ENCODE assay signal across 26 cellular contexts in the genomic region with DNA sequence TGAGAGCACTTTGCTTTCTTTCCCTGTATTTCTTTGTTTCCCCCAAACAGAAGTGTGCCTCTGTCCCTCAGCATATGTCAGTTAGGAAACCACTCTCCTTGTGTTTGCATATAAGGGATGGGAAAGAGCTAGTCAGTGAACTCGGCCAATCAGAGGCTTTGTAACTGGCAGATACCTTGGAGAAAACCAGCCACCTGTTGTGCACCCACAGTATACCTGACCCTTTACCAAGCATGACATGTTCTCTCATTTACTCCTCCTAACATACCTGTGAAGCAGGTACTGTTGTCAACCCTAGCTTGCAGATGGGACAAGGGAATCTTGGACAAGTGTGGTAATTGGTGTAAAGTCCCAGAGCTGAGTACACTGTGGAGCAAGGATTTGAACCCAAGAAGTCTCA.
"Had no signal": no experiment of that assay in that cellular context is flagged by ENCODE, and none has a peak within 500 bp of the region (broad histone marks: within the 10 kb centered on the region; RNA-seq: fewer than 3 reads in every experiment).

No MANE protein-coding gene starts in this region.

- H3K36me3 Mint-ChIP-seq: activated naive CD8-positive, alpha-beta T cell; memory B cell; natural killer cell treated with Interleukin-12 subunit alpha and Interleukin-12 subunit beta and Interleukin-15 and Interleukin-18, amount 100 ng/mL, for 72 hours had no signal

- H3K9me3 Mint-ChIP-seq: activated CD4-positive, alpha-beta T cell treated with anti-CD3 and anti-CD28 coated beads, Interleukin-2, amount 10 ng/mL, durations not matched to agents 7 days and 5 days; activated T-cell treated with anti-CD3 and anti-CD28 coated beads, Interleukin-2, amount 50 U/mL, for 24 hours; activated T-helper 2 cell treated with anti-CD3 and anti-CD28 coated beads, Interferon-gamma antibody, Interleukin-2, Interleukin-4, amounts not matched to agents 10 μg/mL and 5 μg/mL and 100 μg/mL, durations not matched to agents 14 hours and 24 hours and 36 hours; memory B cell; natural killer cell treated with Interleukin-12 subunit alpha and Interleukin-12 subunit beta and Interleukin-15 and Interleukin-18, amount 100 ng/mL, for 72 hours; stimulated activated naive CD8-positive, alpha-beta T cell treated with anti-CD3 and anti-CD28 coated beads, Interleukin-15, Interleukin-2, amounts not matched to agents 100 ng/mL and 50 ng/mL, for 24 hours had no signal

- ATAC-seq: activated CD8-positive, alpha-beta T cell treated with anti-CD3 and anti-CD28 coated beads, Interleukin-2, amount 10 ng/mL, durations not matched to agents 7 days and 5 days; left colon; right cardiac atrium had no signal

- H3K4me3 Mint-ChIP-seq: activated CD4-positive, alpha-beta T cell treated with anti-CD3 and anti-CD28 coated beads, Interleukin-2, amount 10 ng/mL, durations not matched to agents 7 days and 5 days; activated CD8-positive, alpha-beta T cell treated with anti-CD3 and anti-CD28 coated beads, Interleukin-2, amount 10 ng/mL, durations not matched to agents 7 days and 5 days; activated naive CD8-positive, alpha-beta T cell; activated T-cell treated with anti-CD3 and anti-CD28 coated beads, Interleukin-2, amount 50 U/mL, for 24 hours; memory B cell; natural killer cell treated with Interleukin-12 subunit alpha and Interleukin-12 subunit beta and Interleukin-15 and Interleukin-18, amount 100 ng/mL, for 72 hours; stimulated activated naive CD8-positive, alpha-beta T cell treated with anti-CD3 and anti-CD28 coated beads, Interleukin-15, Interleukin-2, amounts not matched to agents 100 ng/mL and 50 ng/mL, for 24 hours had no signal

- H3K4me1 ChIP-seq: adrenal gland, ascending aorta, prostate gland, thyroid gland had no signal

- H3K4me1 Mint-ChIP-seq: activated CD4-positive, alpha-beta T cell treated with anti-CD3 and anti-CD28 coated beads, Interleukin-2, amount 10 ng/mL, durations not matched to agents 7 days and 5 days; memory B cell had no signal

- H3K27me3 ChIP-seq: adrenal gland, ascending aorta, brain microvascular endothelial cell, neutrophil, ovary, thyroid gland had no signal

- H3K27ac Mint-ChIP-seq: activated CD4-positive, alpha-beta T cell treated with anti-CD3 and anti-CD28 coated beads, Interleukin-2, amount 10 ng/mL, durations not matched to agents 7 days and 5 days; activated CD8-positive, alpha-beta T cell treated with anti-CD3 and anti-CD28 coated beads, Interleukin-2, amount 10 ng/mL, durations not matched to agents 7 days and 5 days; activated naive CD8-positive, alpha-beta T cell; activated T-cell treated with anti-CD3 and anti-CD28 coated beads, Interleukin-2, amount 50 U/mL, for 24 hours; activated T-helper 2 cell treated with anti-CD3 and anti-CD28 coated beads, Interferon-gamma antibody, Interleukin-2, Interleukin-4, amounts not matched to agents 10 μg/mL and 5 μg/mL and 100 μg/mL, durations not matched to agents 14 hours and 24 hours and 36 hours; memory B cell; natural killer cell treated with Interleukin-12 subunit alpha and Interleukin-12 subunit beta and Interleukin-15 and Interleukin-18, amount 100 ng/mL, for 72 hours; stimulated activated naive CD8-positive, alpha-beta T cell treated with anti-CD3 and anti-CD28 coated beads, Interleukin-15, Interleukin-2, amounts not matched to agents 100 ng/mL and 50 ng/mL, for 24 hours had no signal

- H3K4me3 ChIP-seq: adrenal gland, ascending aorta, ovary, prostate gland, thyroid gland had no signal

- H3K27ac ChIP-seq: adrenal gland, ascending aorta, brain microvascular endothelial cell, neutrophil, ovary, thyroid gland, VCaP had no signal

- H3K36me3 ChIP-seq: adrenal gland, brain microvascular endothelial cell, neutrophil, ovary, prostate gland, thyroid gland had no signal

- DNase-seq: activated CD4-positive, alpha-beta T cell treated with anti-CD3 and anti-CD28 coated beads, Interleukin-2, amount 10 ng/mL, durations not matched to agents 7 days and 5 days; activated CD4-positive, CD25-positive, alpha-beta regulatory T cell treated with anti-CD3 and anti-CD28 coated beads, Interleukin-2, amount 50 U/mL, for 72 hours; activated CD8-positive, alpha-beta T cell treated with anti-CD3 and anti-CD28 coated beads, Interleukin-2, amount 10 ng/mL, durations not matched to agents 7 days and 5 days; activated naive CD4-positive, alpha-beta T cell; activated T-cell treated with anti-CD3 and anti-CD28 coated beads, Interleukin-2, amount 50 U/mL, for 24 hours; adrenal gland; brain microvascular endothelial cell; central memory CD4-positive, alpha-beta T cell; effector memory CD4-positive, alpha-beta T cell; foreskin melanocyte; hypothalamus; left colon; ovary; right cardiac atrium; stimulated activated CD4-positive, alpha-beta T cell treated with anti-CD3 and anti-CD28 coated beads, Interleukin-1b, Interleukin-23, amount 100 ng/mL, for 48 hours; substantia nigra; thyroid gland had no signal

- H3K27me3 Mint-ChIP-seq: activated CD4-positive, alpha-beta T cell treated with anti-CD3 and anti-CD28 coated beads, Interleukin-2, amount 10 ng/mL, durations not matched to agents 7 days and 5 days; stimulated activated naive CD8-positive, alpha-beta T cell treated with anti-CD3 and anti-CD28 coated beads, Interleukin-15, Interleukin-2, amounts not matched to agents 100 ng/mL and 50 ng/mL, for 24 hours had no signal
